8 cellular contexts compared by ENCODE assay signal in genomic region chr15:88621789-88622604, GRCh38. TPM values are rescaled to one million over a fixed set of nuclear protein-coding genes. Genes with fewer than 3 reads are reported as not detected.
A peak's percentile ranks its signal among the peaks of the same experiment; 100 is the strongest.
DNase-seq lines count a peak whose midpoint lies in the region; ATAC-seq, FAIRE-seq and TF ChIP-seq lines count a peak whose summit lies in the region.

No MANE protein-coding gene starts in this region.

- H3K56ac ChIP-seq in mesendoderm (ENCODE audit: low read length) = peak overlapping the region; percentile 99

- peak overlapping the region; percentile 65 for H3K4me3 ChIP-seq in cardiac muscle cell
- peak overlapping the region; percentile 87 for H3K4me3 ChIP-seq in choroid plexus epithelial cell (ENCODE audit: low read depth, low read length)
- peak overlapping the region; percentile 86 for H3K4me3 ChIP-seq in mesendoderm (ENCODE audit: low read length)
- peak overlapping the region; percentile 76 to 96 (median 95) for H3K4me3 ChIP-seq in transverse colon

- H4K5ac ChIP-seq in mesendoderm (ENCODE audit: low read length) = no peak overlapping the region

- H3K4me1 ChIP-seq in cardiac muscle cell (ENCODE audit: low read depth) = peaks cover 5% of the 10 kb centered on the region
- H3K4me1 ChIP-seq in mesendoderm (ENCODE audit: control insufficient read depth, low read depth, low read length) = peaks cover 10% of the 10 kb centered on the region
- H3K4me1 ChIP-seq in transverse colon = peaks cover 13 to 41% (median 30%) of the 10 kb centered on the region in 4 donors

- TF ChIP-seq EP300 in transverse colon (IDR thresholded peaks at IDR 0.05; ENCODE audit: low read depth) = no peak

- ATAC-seq in left ventricle myocardium superior = no peak
- ATAC-seq in HG03442 (IDR thresholded peaks at IDR 0.05; ENCODE audit: unreplicated experiment) = peak; percentile 28

- intact Hi-C loops in left ventricle myocardium superior (cut with micrococcal nuclease) = no loop called here
- intact Hi-C loops in transverse colon (cut with DNase I; ENCODE audit: low total_unique reads) = no loop called here

- peak overlapping the region; percentile 70 for H3K27ac ChIP-seq in cardiac muscle cell
- H3K27ac ChIP-seq in mesendoderm (ENCODE audit: low read depth, low read length) = peak overlapping the region; percentile 76
- H3K27ac ChIP-seq in transverse colon = peak overlapping the region; percentile 87 to 94 (median 88)

- peak overlapping the region; percentile 87 for H3K4me2 ChIP-seq in mesendoderm (ENCODE audit: low read length)

- H4K8ac ChIP-seq in mesendoderm (ENCODE audit: low read depth, low read length) = no peak overlapping the region

- no peak for TF ChIP-seq CTCF in cardiac muscle cell (IDR thresholded peaks at IDR 0.05; ENCODE audit: low read depth, low read length)
- TF ChIP-seq CTCF in choroid plexus epithelial cell (conservative IDR thresholded peaks at IDR 0.05; ENCODE audit: low read depth, low read length) = no peak
- TF ChIP-seq CTCF in transverse colon (IDR thresholded peaks at IDR 0.05) = no peak

- peak overlapping the region; percentile 97 for H3K4ac ChIP-seq in mesendoderm (ENCODE audit: low read depth, low read length)

- no CpG with 5 or more reads among the region's 17 CpGs for WGBS in mesendoderm (ENCODE audit: extremely low coverage, insufficient coverage, low lambda C conversion rate)
- WGBS in transverse colon (ENCODE audit: low coverage in 1 of 2), 2 donors = 6 to 24% methylated on average over 5 to 17 of the region's 17 CpGs

- peak overlapping the region; percentile 99 for H3K9ac ChIP-seq in mesendoderm (ENCODE audit: low read length)

- H2BK120ac ChIP-seq in mesendoderm (ENCODE audit: low read depth, low read length) = peak overlapping the region; percentile 39

- H3K23ac ChIP-seq in mesendoderm (ENCODE audit: low read length) = peak overlapping the region; percentile 92

- H3K79me2 ChIP-seq in mesendoderm (ENCODE audit: control insufficient read depth, insufficient read depth, low read length) = peaks cover 56% of the 10 kb centered on the region

- in situ Hi-C loops in transverse colon (cut with MboI; ENCODE audit: low pct_ligation_motif_present in 1 of 4, low pct_unique_long_range_greater_than_20kb in 1 of 4, low sequenced_read_pairs in 3 of 4) = loop anchor here in 2 of 4 donors (25.0 kb wide), 1 partner anchor 135 kb away; no protein-coding TSS in a partner anchor

- no peak overlapping the region for H2BK15ac ChIP-seq in mesendoderm (replicated peaks; ENCODE audit: low read depth)

- H2BK5ac ChIP-seq in mesendoderm (ENCODE audit: low read length) = peak overlapping the region; percentile 95

- H3K27me3 ChIP-seq in cardiac muscle cell = no peaks in the 10 kb centered on the region
- H3K27me3 ChIP-seq in mesendoderm (ENCODE audit: insufficient read depth, low read length, poor library complexity) = no peaks in the 10 kb centered on the region
- no peaks in the 10 kb centered on the region for H3K27me3 ChIP-seq in transverse colon

- H3K18ac ChIP-seq in mesendoderm (ENCODE audit: low read length) = peak overlapping the region; percentile 46

- peak in 1 of 2 donors; percentile 28 for DNase-seq in cardiac muscle cell (ENCODE audit: low read depth in 1 of 2, low spot score in 1 of 2)
- no peak for DNase-seq in left ventricle myocardium superior
- peak; percentile 23 to 78 (median 40) for DNase-seq in T-helper 1 cell
- peak; percentile 41 for DNase-seq in choroid plexus epithelial cell (ENCODE audit: low read depth)
- no peak for DNase-seq in mesendoderm
- DNase-seq in transverse colon = peak; percentile 52
- no peak for DNase-seq in urothelium cell line (ENCODE audit: low spot score)

- TF ChIP-seq POLR2A in transverse colon (IDR thresholded peaks at IDR 0.05) = no peak

- H3K36me3 ChIP-seq in cardiac muscle cell (peaks cover 6% of the 10 kb centered on the region), mesendoderm (ENCODE audit: control insufficient read depth, insufficient read depth, low read length) (peaks cover 10% of the 10 kb centered on the region), transverse colon (no peaks in the 10 kb centered on the region)

- H3K9me3 ChIP-seq in cardiac muscle cell (ENCODE audit: low read depth) (no peaks in the 10 kb centered on the region), transverse colon (no peaks in the 10 kb centered on the region)

- FAIRE-seq in urothelium cell line (lab: Jason Lieb, UNC) = no peak

- peaks cover 14% of the 10 kb centered on the region for H3K79me1 ChIP-seq in mesendoderm (ENCODE audit: low read length)

- H2AK5ac ChIP-seq in mesendoderm (ENCODE audit: low read length) = peak overlapping the region; percentile 82

RNA-seq across cellular contexts. Expression of gene AEN, which starts 0.9 kb away (rescaled TPM):
- 34.0 and 53.6 TPM in 2 replicates for total RNA-seq in cardiac muscle cell
- 19.7 and 20.9 TPM in 2 replicates for polyA plus RNA-seq in cardiac muscle cell
- 9.8 TPM for total RNA-seq in left ventricle myocardium superior
- polyA plus RNA-seq in mesendoderm (2013, experiment 1 of 2) = 53.8 TPM
- 56.0 TPM for polyA plus RNA-seq in mesendoderm (2013, experiment 2 of 2)
- 10 to 100 TPM in 1 of 4 donors, 1 to 10 TPM in 3; 1.5 to 22.7 (median 8.7) TPM for total RNA-seq in transverse colon

RNA-seq across cellular contexts. Expression of gene ISG20, which starts 16.8 kb away (rescaled TPM):
- 0.69 and 1.3 TPM in 2 replicates for total RNA-seq in cardiac muscle cell
- not detected in 2 replicates for polyA plus RNA-seq in cardiac muscle cell
- 3.6 TPM for total RNA-seq in left ventricle myocardium superior
- polyA plus RNA-seq in mesendoderm (2013, experiment 1 of 2) = 2.1 TPM
- 2.6 TPM for polyA plus RNA-seq in mesendoderm (2013, experiment 2 of 2)
- total RNA-seq in transverse colon = 10 to 100 TPM; 18.7 to 51.9 (median 38.6) TPM

Comparison
In these comparisons a context has a peak if more than half of its experiments do, and no peak if none do; other contexts are left out.
1. DNase-seq: peak in T-helper 1 cell (5 of 5), choroid plexus epithelial cell (single experiment) and transverse colon (single experiment); none in left ventricle myocardium superior (single experiment), mesendoderm (single experiment) and urothelium cell line (single experiment).
2. Peak in every context shown above with its lines, with median percentiles within 50 percentile points of each other: H3K27ac ChIP-seq and H3K4me3 ChIP-seq.